Comparison of ENCODE assay signal across 8 cellular contexts in the genomic region with DNA sequence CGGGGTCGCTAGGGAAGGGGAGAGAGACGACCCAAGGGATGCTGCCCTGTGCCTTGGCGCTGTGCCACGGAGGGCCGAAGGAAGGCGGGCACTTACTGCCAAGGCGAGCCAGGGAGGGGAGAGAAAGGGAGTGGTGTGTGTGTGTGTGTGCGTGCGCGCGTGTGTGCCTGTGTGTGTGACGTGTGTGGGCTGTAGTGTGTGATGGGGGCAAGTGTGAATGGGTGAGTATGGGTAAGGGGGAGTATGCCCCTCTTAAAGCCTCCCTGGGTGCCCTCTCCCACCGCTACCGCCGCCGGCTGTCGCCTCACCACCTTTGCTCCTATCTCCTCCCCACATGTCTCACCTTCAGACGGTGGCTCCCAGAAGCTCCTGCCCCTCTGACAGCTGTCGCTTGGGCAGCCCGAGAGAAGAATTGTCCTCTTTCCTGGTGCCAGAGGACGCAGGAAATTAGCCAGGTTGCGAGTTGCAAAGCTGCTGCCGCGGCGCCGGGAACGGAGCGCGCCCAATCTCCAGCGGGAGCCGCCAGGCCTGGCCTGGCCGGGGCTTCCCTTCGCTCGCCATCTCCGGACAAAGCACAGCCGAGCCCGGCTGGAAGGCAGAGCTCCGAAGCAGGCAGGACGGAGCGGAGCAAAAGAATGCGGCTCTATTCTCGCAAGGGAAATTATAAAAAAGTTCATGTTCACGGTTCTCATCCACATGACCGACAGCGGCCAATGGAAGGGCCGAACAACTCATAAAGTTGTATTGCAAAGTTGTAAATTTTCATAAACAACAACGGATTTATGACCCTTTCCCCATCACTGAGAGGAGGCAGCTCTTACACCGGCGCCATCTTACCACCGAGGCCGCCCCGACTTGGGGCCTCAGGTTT. TPM values are rescaled to one million over a fixed set of nuclear protein-coding genes. Genes with fewer than 3 reads are reported as not detected.
DNase-seq lines count a peak whose midpoint lies in the region; ATAC-seq and TF ChIP-seq lines count a peak whose summit lies in the region.

A gene (minus strand): TSS at position 639 of the 871 bp plus-strand sequence. CDS start 41,943 bp downstream, outside the sequence.

- H3K4me3 Mint-ChIP-seq in chondrocyte (ENCODE audit: unreplicated experiment) (peak within 1 kb of the TSS; percentile 64), neural crest cell (peak within 1 kb of the TSS; percentile 85)

- H3K27me3 Mint-ChIP-seq in chondrocyte (ENCODE audit: low read depth) = peaks cover 85% of the 10 kb centered on the region
- H3K27me3 Mint-ChIP-seq in neural crest cell (ENCODE audit: low read depth) = peaks cover 100% of the 10 kb centered on the region

- DNase-seq in COLO829 (ENCODE audit: low spot score) (peak; percentile 69), M059J (ENCODE audit: low read depth) (peak; percentile 69), chondrocyte (ENCODE audit: low spot score) (no peak), neural crest cell (ENCODE audit: low read depth, low spot score) (no peak), KG1 (lab: John Stamatoyannopoulos, UW) (no peak), SK-N-DZ (ENCODE audit: low spot score) (no peak), Ammon's horn (ENCODE audit: low spot score) (no peak)

- H3K36me3 Mint-ChIP-seq in chondrocyte (ENCODE audit: low read depth) = peaks cover 3% of the 10 kb centered on the region
- peaks cover 5% of the 10 kb centered on the region for H3K36me3 Mint-ChIP-seq in neural crest cell (ENCODE audit: low read depth)

- no peak for ATAC-seq in GM21786 (IDR thresholded peaks at IDR 0.05; ENCODE audit: unreplicated experiment)

- H3K27ac Mint-ChIP-seq in chondrocyte (ENCODE audit: unreplicated experiment) (no peak within 1 kb of the TSS), neural crest cell (ENCODE audit: unreplicated experiment) (peak within 1 kb of the TSS; percentile 80)

- H3K9me3 Mint-ChIP-seq in chondrocyte (ENCODE audit: low read depth) (no peaks in the 10 kb centered on the region), neural crest cell (no peaks in the 10 kb centered on the region)

- peaks cover 22% of the 10 kb centered on the region for H3K4me1 Mint-ChIP-seq in chondrocyte (ENCODE audit: low read depth)
- H3K4me1 Mint-ChIP-seq in neural crest cell = peaks cover 28% of the 10 kb centered on the region

- TF ChIP-seq CTCF in chondrocyte (IDR thresholded peaks at IDR 0.05) (no peak), neural crest cell (conservative IDR thresholded peaks at IDR 0.05) (no peak)

RNA-seq across cellular contexts. Expression of the gene that starts here (rescaled TPM):
- 0.86 and 8.6 TPM in 2 replicates for total RNA-seq in M059J (2014; rRNA removed; shearing (Covaris generic))
- total RNA-seq in chondrocyte = 9.3 to 12.1 TPM in 2 of 3 replicates, not detected in the other
- 10.6 and 11.3 TPM in 2 replicates for total RNA-seq in neural crest cell
- polyA plus RNA-seq in SK-N-DZ (2014; cell fraction: cytosol; rRNA removed) = not detected in 2 replicates
- polyA plus RNA-seq in SK-N-DZ (2014; cell fraction: nucleus; rRNA removed) = not detected in 2 replicates

Comparison
In these comparisons a context has a peak if more than half of its experiments do, and no peak if none do; other contexts are left out.
1. DNase-seq: peak in COLO829 (single experiment) and M059J (single experiment); none in chondrocyte (single experiment), neural crest cell (single experiment), KG1 (single experiment), SK-N-DZ (single experiment) and Ammon's horn (single experiment).